Comparison of ENCODE assay signal across 8 cellular contexts in genomic region chr1:14100916-14101315, GRCh38.
"Had no signal": no experiment of that assay in that cellular context is flagged by ENCODE, and none has a peak within 500 bp of the region (broad histone marks: within the 10 kb centered on the region; RNA-seq: fewer than 3 reads in every experiment).

No MANE protein-coding gene starts in this region.

- DNase-seq: IMR-90, KBM-7, KG1 had no signal

- FAIRE-seq: HepG2, HTR-8/SVneo, K562 had no signal

- H3K27me3 Mint-ChIP-seq: IgD-negative memory B cell had no signal

- H3K27ac Mint-ChIP-seq: IgD-negative memory B cell had no signal

- H3K4me3 ChIP-seq: K562 had no signal

- H3K36me3 Mint-ChIP-seq: IgD-negative memory B cell had no signal

- H3K27ac ChIP-seq: HL-60 had no signal

- ATAC-seq: HepG2, K562 had no signal
